ENCODE assay signal across 10 cellular contexts in the genomic region with DNA sequence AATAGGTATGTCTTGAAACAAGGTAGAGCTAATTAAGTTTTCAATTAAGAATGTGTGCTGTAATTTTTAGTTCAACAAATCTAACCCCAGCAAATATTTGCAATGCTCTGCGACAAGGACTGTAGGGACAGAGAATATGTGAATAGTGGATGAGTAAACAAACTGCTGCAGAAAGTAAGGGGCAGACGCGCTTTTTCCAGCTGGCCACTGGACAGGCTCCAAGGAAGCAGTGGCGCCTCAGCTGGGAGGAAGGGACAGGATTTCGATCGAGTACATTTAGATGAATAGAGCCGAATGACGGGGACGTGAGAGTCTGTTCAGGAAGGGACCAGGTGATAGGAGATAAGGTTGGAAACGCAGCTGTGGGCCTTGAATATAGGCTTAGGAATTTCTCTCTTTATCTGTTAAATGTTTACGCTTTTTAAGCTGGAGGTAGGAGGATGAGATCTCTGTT.
DNase-seq lines count a peak whose midpoint lies in the region; TF ChIP-seq lines count a peak whose summit lies in the region.
"Had no signal": no experiment of that assay in that cellular context is flagged by ENCODE, and none has a peak within 500 bp of the region (broad histone marks: within the 10 kb centered on the region; RNA-seq: fewer than 3 reads in every experiment).

No MANE protein-coding gene starts in this region.

- H4K20me1 ChIP-seq in GM23248 (ENCODE audit: insufficient read depth), result no peaks in the 10 kb centered on the region

- H2AFZ ChIP-seq in GM23248, result no peak overlapping the region

- no peaks in the 10 kb centered on the region for H3K9me2 ChIP-seq in GM23248 (ENCODE audit: insufficient read depth)

- in situ Hi-C loops in GM23248 (cut with MboI) (no loop called here), ACHN (cut with HindIII; ENCODE audit: low pct_ligation_motif_present, low pct_unique_long_range_greater_than_20kb, low sequenced_read_pairs) (no loop called here)

- H3K36me3 Mint-ChIP-seq in nephron progenitor cell (ENCODE audit: low read depth), result peaks cover 64% of the 10 kb centered on the region

- peaks cover 59% of the 10 kb centered on the region for H3K36me3 ChIP-seq in GM23248 (ENCODE audit: low read depth)

- 0 out of 2 replicates have a peak overlapping the region, but pooled peaks have one; percentile 17 for H3K27ac ChIP-seq in GM23248

- H3K27ac Mint-ChIP-seq in nephron progenitor cell, result peak overlapping the region; percentile 87

- H3K4me2 ChIP-seq in GM23248 (ENCODE audit: unreplicated experiment), result no peak overlapping the region

- WGBS in GM23248 (ENCODE audit: low coverage in 1 of 2, low lambda C conversion rate in 2 of 2, missing lambda C conversion rate in 2 of 2), 2 experiments, result 89 to 90% methylated on average over 11 of the region's 11 CpGs

- H3F3A ChIP-seq in GM23248 (ENCODE audit: insufficient read depth), result peaks cover 96% of the 10 kb centered on the region

- no peak overlapping the region for H3K9ac ChIP-seq in GM23248

- no peaks in the 10 kb centered on the region for H3K27me3 ChIP-seq in GM23248 (replicated peaks; ENCODE audit: insufficient read depth)

- no peak for DNase-seq in GM23248
- DNase-seq in NCI-H2029 (lab: John Stamatoyannopoulos, UW), result peak; percentile 88
- DNase-seq in dermis blood vessel endothelial cell, result peak; percentile 80
- no peak for DNase-seq in nephron progenitor cell
- DNase-seq in hepatic stellate cell (ENCODE audit: low spot score), result no peak
- no peak for DNase-seq in ACHN
- no peak for DNase-seq in 8988T
- DNase-seq: glutamatergic neuron; NK-92 treated with Interleukin-12 subunit alpha and Interleukin-12 subunit beta, amount 100 ng/mL, for 24 hours had no signal

- no peaks in the 10 kb centered on the region for H3K9me3 ChIP-seq in GM23248 (ENCODE audit: low read depth)

- no peaks in the 10 kb centered on the region for H3K27me3 Mint-ChIP-seq in nephron progenitor cell (ENCODE audit: low read depth, poor library complexity)
- H3K27me3 Mint-ChIP-seq: stimulated activated naive CD8-positive, alpha-beta T cell treated with anti-CD3 and anti-CD28 coated beads, Interleukin-15, Interleukin-2, amounts not matched to agents 100 ng/mL and 50 ng/mL, for 24 hours had no signal

- no peaks in the 10 kb centered on the region for H3K4me1 Mint-ChIP-seq in nephron progenitor cell

- H3K9me3 Mint-ChIP-seq in nephron progenitor cell, result no peaks in the 10 kb centered on the region
- H3K9me3 Mint-ChIP-seq: stimulated activated naive CD8-positive, alpha-beta T cell treated with anti-CD3 and anti-CD28 coated beads, Interleukin-15, Interleukin-2, amounts not matched to agents 100 ng/mL and 50 ng/mL, for 24 hours had no signal

- H3K4me3 Mint-ChIP-seq in nephron progenitor cell, result no peak overlapping the region
- H3K4me3 Mint-ChIP-seq: stimulated activated naive CD8-positive, alpha-beta T cell treated with anti-CD3 and anti-CD28 coated beads, Interleukin-15, Interleukin-2, amounts not matched to agents 100 ng/mL and 50 ng/mL, for 24 hours had no signal

- peaks cover 78% of the 10 kb centered on the region for H3K79me2 ChIP-seq in GM23248 (ENCODE audit: insufficient read depth)

- no peak overlapping the region for H3K4me3 ChIP-seq in GM23248

- peaks cover 13% of the 10 kb centered on the region for H3K4me1 ChIP-seq in GM23248 (ENCODE audit: insufficient read depth)

- no peak for TF ChIP-seq CTCF in nephron progenitor cell (IDR thresholded peaks at IDR 0.05)

Comparison
In these comparisons a context has a peak if more than half of its experiments do, and no peak if none do; other contexts are left out.
1. DNase-seq: peak in NCI-H2029 (single experiment) and dermis blood vessel endothelial cell (single experiment); none in GM23248 (single experiment), nephron progenitor cell (single experiment), hepatic stellate cell (single experiment), ACHN (single experiment) and 8988T (single experiment).